Comparison of ENCODE assay signal across 22 cellular contexts in the genomic region with DNA sequence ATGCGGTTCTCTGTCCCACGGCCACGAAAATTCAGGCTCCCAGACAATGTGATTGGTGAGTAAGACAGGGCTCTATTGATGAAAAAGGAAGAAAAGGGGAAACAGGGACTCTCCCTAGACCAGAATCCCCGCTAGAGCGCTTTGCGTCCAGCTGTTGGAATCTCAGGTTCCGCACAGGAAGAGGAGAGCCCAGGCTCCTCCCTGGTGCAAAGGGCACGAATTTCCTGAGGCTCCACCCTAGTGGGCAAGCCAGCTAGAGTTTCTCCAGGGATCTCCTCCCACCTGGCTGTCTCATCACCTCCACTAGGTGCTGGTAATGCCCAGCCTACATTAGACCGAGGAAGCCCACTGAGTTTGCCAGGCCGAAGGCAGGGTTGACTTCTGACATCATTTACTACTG.
A peak's percentile ranks its signal among the peaks of the same experiment; 100 is the strongest.
DNase-seq lines count a peak whose midpoint lies in the region; ATAC-seq, FAIRE-seq and TF ChIP-seq lines count a peak whose summit lies in the region.
"Had no signal": no experiment of that assay in that cellular context is flagged by ENCODE, and none has a peak within 500 bp of the region (broad histone marks: within the 10 kb centered on the region; RNA-seq: fewer than 3 reads in every experiment).

No MANE protein-coding gene starts in this region.

- H3K9ac ChIP-seq in HepG2 (ENCODE audit: insufficient read depth, low read depth, low read length): no peak overlapping the region
- H3K9ac ChIP-seq in K562 (ENCODE audit: insufficient read depth in 1 of 2, low read depth in 2 of 2, low read length in 2 of 2): no peak overlapping the region
- H3K9ac ChIP-seq: BLaER1 treated with 17β-estradiol and CSF1 and Interleukin-3, amounts not matched to agents 10 nM and 100 nM; GM23248 had no signal

- CTCF ChIA-PET in HepG2 (lab: Yijun Ruan, JAX; ENCODE audit: low intra/inter-chr PET ratio, low total read pairs): no interaction called here
- CTCF ChIA-PET in K562 (lab: Yijun Ruan, JAX; ENCODE audit: low intra/inter-chr PET ratio): no interaction called here
- CTCF ChIA-PET in GM10248 (lab: Yijun Ruan, JAX): no interaction called here

- TF ChIP-seq RAD21 in HepG2 (CRISPR knock-in tag; IDR thresholded peaks at IDR 0.05): peak; percentile 9; the same call in 1 of the 2 replicates
- no peak for TF ChIP-seq RAD21 in K562 (CRISPR knock-in tag; conservative IDR thresholded peaks at IDR 0.05 in 1 of 2, IDR thresholded peaks at IDR 0.05 in 1 of 2)

- DNase-seq in HepG2 (ENCODE audit: low spot score): peak; percentile 68
- DNase-seq in right lobe of liver: no peak
- DNase-seq in HuH-7 (ENCODE audit: low spot score): peak; percentile 33
- no peak for DNase-seq in K562 (ENCODE audit: extremely low read depth in 1 of 4, low spot score in 3 of 4)
- no peak for DNase-seq in occipital lobe (lab: John Stamatoyannopoulos, UW)
- no peak for DNase-seq in GM10248 (ENCODE audit: extremely low spot score)
- DNase-seq in activated T-cell treated with anti-CD3 and anti-CD28 coated beads, Interleukin-2, amount 50 U/mL, for 24 hours: no peak
- DNase-seq: ACHN; Calu3; CD4-positive, CD25-positive, alpha-beta regulatory T cell; DMS 273 treated with DMSO at 0.1 percent for 48 hours; DMS79 treated with DMSO at 0.1 percent for 48 hours; EL; GM23248; IMR-90; KG1 had no signal

- 62% methylated on average over 10 of the region's 10 CpGs for WGBS in HepG2 (ENCODE audit: low lambda C conversion rate)
- 95% methylated on average over 7 of the region's 10 CpGs for WGBS in right lobe of liver (ENCODE audit: insufficient coverage, low coverage, low lambda C conversion rate, missing lambda C conversion rate)
- 27% methylated on average over 10 of the region's 10 CpGs for WGBS in K562 (ENCODE audit: insufficient coverage, low coverage, missing lambda C conversion rate)

- TF ChIP-seq POLR2A in HepG2 (IDR thresholded peaks at IDR 0.05; ENCODE audit: insufficient read depth in 1 of 2, low read depth in 2 of 2, low read length in 2 of 2): peak in 1 of 2 experiments; percentile 35; a peak in 1 of 4 replicates
- no peak for TF ChIP-seq POLR2A in right lobe of liver (IDR thresholded peaks at IDR 0.05)
- TF ChIP-seq POLR2A in K562 (conservative IDR thresholded peaks at IDR 0.05): no peak

- no peak overlapping the region for H3K27ac Mint-ChIP-seq in activated T-cell treated with anti-CD3 and anti-CD28 coated beads, Interleukin-2, amount 50 U/mL, for 24 hours

- no peak overlapping the region for H3K4me3 Mint-ChIP-seq in activated T-cell treated with anti-CD3 and anti-CD28 coated beads, Interleukin-2, amount 50 U/mL, for 24 hours
- H3K4me3 Mint-ChIP-seq: CD4-positive, CD25-positive, alpha-beta regulatory T cell had no signal

- intact Hi-C loops in HepG2 (cut with micrococcal nuclease; ENCODE audit: unreplicated experiment): no loop called here
- intact Hi-C loops in right lobe of liver (cut with DNase I): no loop called here
- intact Hi-C loops in K562 (cut with micrococcal nuclease): no loop called here

- H3K4me3 ChIP-seq in HepG2 (replicated peaks in 1 of 3; ENCODE audit: insufficient read depth in 1 of 3, low read depth in 2 of 3, low read length in 3 of 3) (peak overlapping the region in 2 of 3 experiments; percentile 1 to 26; a peak in 1 of 6 replicates), right lobe of liver (no peak overlapping the region), K562 (no peak overlapping the region)
- H3K4me3 ChIP-seq: BLaER1 treated with 17β-estradiol and CSF1 and Interleukin-3, amounts not matched to agents 10 nM and 100 nM; GM23248; HAP-1 had no signal

- H3K4me2 ChIP-seq in HepG2 (ENCODE audit: low read depth, low read length): peak overlapping the region; percentile 53
- H3K4me2 ChIP-seq in K562 (ENCODE audit: insufficient read depth, low read length): no peak overlapping the region
- H3K4me2 ChIP-seq: BLaER1 treated with 17β-estradiol and CSF1 and Interleukin-3, amounts not matched to agents 10 nM and 100 nM had no signal

- H3K9me3 Mint-ChIP-seq in activated T-cell treated with anti-CD3 and anti-CD28 coated beads, Interleukin-2, amount 50 U/mL, for 24 hours: no peaks in the 10 kb centered on the region

- H3K9me3 ChIP-seq in HepG2 (ENCODE audit: low read length): no peaks in the 10 kb centered on the region
- H3K9me3 ChIP-seq in right lobe of liver: no peaks in the 10 kb centered on the region
- no peaks in the 10 kb centered on the region for H3K9me3 ChIP-seq in K562 (replicated peaks; ENCODE audit: control insufficient read depth, insufficient read depth, low read depth, low read length)
- H3K9me3 ChIP-seq: BLaER1 treated with 17β-estradiol and CSF1 and Interleukin-3, amounts not matched to agents 10 nM and 100 nM; HAP-1 had no signal

- TF ChIP-seq CTCF in HepG2 (CRISPR knock-in tag; IDR thresholded peaks at IDR 0.05) (peak; percentile 22; the same call in 1 of the 2 replicates), right lobe of liver (IDR thresholded peaks at IDR 0.05) (no peak), K562 (IDR thresholded peaks at IDR 0.05 in 2 of 3, conservative IDR thresholded peaks at IDR 0.05 in 1 of 3; ENCODE audit: insufficient read depth in 2 of 3, low read depth in 1 of 3, low read length in 3 of 3) (no peak), GM10248 (IDR thresholded peaks at IDR 0.05; ENCODE audit: control extremely low read depth, extremely low read depth, low read depth, missing control alignments) (no peak)

- H3K4me1 Mint-ChIP-seq in activated T-cell treated with anti-CD3 and anti-CD28 coated beads, Interleukin-2, amount 50 U/mL, for 24 hours (ENCODE audit: low read depth): no peaks in the 10 kb centered on the region
- H3K4me1 Mint-ChIP-seq: CD4-positive, CD25-positive, alpha-beta regulatory T cell had no signal

- H3K27ac ChIP-seq in HepG2 (ENCODE audit: extremely low read length, insufficient read depth, low read length) (no peak overlapping the region), right lobe of liver (no peak overlapping the region), K562 (ENCODE audit: extremely low read depth, low read depth, low read length) (no peak overlapping the region)
- H3K27ac ChIP-seq: BLaER1 treated with 17β-estradiol and CSF1 and Interleukin-3, amounts not matched to agents 10 nM and 100 nM; GM23248 had no signal

- POLR2A ChIA-PET in HepG2 (lab: Yijun Ruan, JAX): interaction anchor here (0.9 to 1.4 kb wide), 2 partner anchors 11 to 130 kb away, joined by 4 to 5 read pairs; no protein-coding TSS in a partner anchor
- POLR2A ChIA-PET in K562 (lab: Yijun Ruan, JAX): interaction anchor here (1.2 kb wide), 1 partner anchor 11 kb away, joined by 3 read pairs; no protein-coding TSS in a partner anchor
- POLR2A ChIA-PET in GM10248 (lab: Yijun Ruan, JAX): no interaction called here

- no peaks in the 10 kb centered on the region for H3K36me3 Mint-ChIP-seq in activated T-cell treated with anti-CD3 and anti-CD28 coated beads, Interleukin-2, amount 50 U/mL, for 24 hours (ENCODE audit: low read depth)
- H3K36me3 Mint-ChIP-seq: CD4-positive, CD25-positive, alpha-beta regulatory T cell had no signal

- H4K20me1 ChIP-seq in HepG2 (ENCODE audit: insufficient read depth, low read length) (no peaks in the 10 kb centered on the region), K562 (replicated peaks; ENCODE audit: control insufficient read depth, insufficient read depth, low read length) (no peaks in the 10 kb centered on the region)
- H4K20me1 ChIP-seq: BLaER1 treated with 17β-estradiol and CSF1 and Interleukin-3, amounts not matched to agents 10 nM and 100 nM had no signal

- no peaks in the 10 kb centered on the region for H3K9me1 ChIP-seq in K562 (ENCODE audit: control insufficient read depth, insufficient read depth, low read length)

- H2AFZ ChIP-seq in HepG2 (ENCODE audit: low read length) (peak overlapping the region; percentile 1), K562 (ENCODE audit: low read depth, low read length) (no peak overlapping the region)
- H2AFZ ChIP-seq: GM23248 had no signal

- FAIRE-seq in HepG2 (lab: Jason Lieb, UNC) (peak; percentile 52), K562 (lab: Jason Lieb, UNC) (no peak)
- FAIRE-seq: G401.6, GM12892, GM19239 had no signal

- no TSS peak for BruUV-seq in HepG2 (replicated peaks; lab: Mats Ljungman, UMichigan)
- BruUV-seq in K562 (replicated peaks; lab: Mats Ljungman, UMichigan): no TSS peak

- ATAC-seq in HepG2 (peak; percentile 97), right lobe of liver (no peak), K562 (no peak; the same call in 2 of the 3 replicates), GM18861 (IDR thresholded peaks at IDR 0.05; ENCODE audit: unreplicated experiment) (no peak)

- H3K27me3 Mint-ChIP-seq in activated T-cell treated with anti-CD3 and anti-CD28 coated beads, Interleukin-2, amount 50 U/mL, for 24 hours: peaks cover 7% of the 10 kb centered on the region

- H3K79me2 ChIP-seq in HepG2 (ENCODE audit: insufficient read depth, low read length) (no peaks in the 10 kb centered on the region), K562 (ENCODE audit: control insufficient read depth, insufficient read depth, low read length) (no peaks in the 10 kb centered on the region)

- in situ Hi-C loops in HepG2 (cut with HindIII; ENCODE audit: extremely low pct_ligation_motif_present, low pct_unique_long_range_greater_than_20kb) (no loop called here), K562 (cut with MboI) (no loop called here)

- H3K36me3 ChIP-seq in HepG2 (replicated peaks in 1 of 2; ENCODE audit: control insufficient read depth in 1 of 2, insufficient read depth in 2 of 2, low read length in 2 of 2): no peaks in the 10 kb centered on the region
- no peaks in the 10 kb centered on the region for H3K36me3 ChIP-seq in right lobe of liver
- no peaks in the 10 kb centered on the region for H3K36me3 ChIP-seq in K562 (ENCODE audit: control insufficient read depth, insufficient read depth, low read length)
- H3K36me3 ChIP-seq: BLaER1 treated with 17β-estradiol and CSF1 and Interleukin-3, amounts not matched to agents 10 nM and 100 nM; HAP-1 had no signal

- H3K27me3 ChIP-seq in HepG2 (ENCODE audit: control insufficient read depth in 1 of 2, insufficient read depth in 2 of 2, low read length in 2 of 2) (no peaks in the 10 kb centered on the region), right lobe of liver (no peaks in the 10 kb centered on the region), K562 (ENCODE audit: control insufficient read depth in 2 of 2, insufficient read depth in 2 of 2, low read length in 2 of 2) (peaks cover 0 to 8% of the 10 kb centered on the region in 2 experiments; a peak in 2 of 5 replicates)
- H3K27me3 ChIP-seq: BLaER1 treated with 17β-estradiol and CSF1 and Interleukin-3, amounts not matched to agents 10 nM and 100 nM had no signal

- TF ChIP-seq EP300 in HepG2 (IDR thresholded peaks at IDR 0.05; ENCODE audit: low read depth in 2 of 2, low read length in 2 of 2) (no peak), HepG2 (CRISPR knock-in tag; IDR thresholded peaks at IDR 0.05; ENCODE audit: borderline replicate concordance) (no peak), K562 (IDR thresholded peaks at IDR 0.05; ENCODE audit: low read length) (no peak)

- H3K4me1 ChIP-seq in HepG2 (ENCODE audit: insufficient read depth, low read length) (peaks cover 55% of the 10 kb centered on the region), right lobe of liver (no peaks in the 10 kb centered on the region), K562 (replicated peaks in 1 of 2; ENCODE audit: control insufficient read depth in 2 of 2, insufficient read depth in 2 of 2, low read length in 2 of 2) (no peaks in the 10 kb centered on the region)
- H3K4me1 ChIP-seq: BLaER1 treated with 17β-estradiol and CSF1 and Interleukin-3, amounts not matched to agents 10 nM and 100 nM; HAP-1 had no signal

Comparison
In these comparisons a context has a peak if more than half of its experiments do, and no peak if none do; other contexts are left out.
1. DNase-seq: peak in HepG2 (single experiment) and HuH-7 (single experiment); none in right lobe of liver (0 of 3), K562 (0 of 4), occipital lobe (single experiment), GM10248 (single experiment) and activated T-cell treated with anti-CD3 and anti-CD28 coated beads, Interleukin-2, amount 50 U/mL, for 24 hours (single experiment).
2. H3K4me3 ChIP-seq: peak in HepG2 (2 of 3); none in right lobe of liver (0 of 3) and K562 (single experiment).
3. Of the 241 proteins assayed by ChIP-seq in both HepG2 and K562: peak only in HepG2: CAMTA2, CTCF, ELF1, GABPB1, GATAD2A, HIVEP1 and 17 more; only in K562: none; in both: none; in neither: 211; mixed calls (peak in some experiments, not most) for 7.